1 cellular context compared by ENCODE assay signal in the genomic region with DNA sequence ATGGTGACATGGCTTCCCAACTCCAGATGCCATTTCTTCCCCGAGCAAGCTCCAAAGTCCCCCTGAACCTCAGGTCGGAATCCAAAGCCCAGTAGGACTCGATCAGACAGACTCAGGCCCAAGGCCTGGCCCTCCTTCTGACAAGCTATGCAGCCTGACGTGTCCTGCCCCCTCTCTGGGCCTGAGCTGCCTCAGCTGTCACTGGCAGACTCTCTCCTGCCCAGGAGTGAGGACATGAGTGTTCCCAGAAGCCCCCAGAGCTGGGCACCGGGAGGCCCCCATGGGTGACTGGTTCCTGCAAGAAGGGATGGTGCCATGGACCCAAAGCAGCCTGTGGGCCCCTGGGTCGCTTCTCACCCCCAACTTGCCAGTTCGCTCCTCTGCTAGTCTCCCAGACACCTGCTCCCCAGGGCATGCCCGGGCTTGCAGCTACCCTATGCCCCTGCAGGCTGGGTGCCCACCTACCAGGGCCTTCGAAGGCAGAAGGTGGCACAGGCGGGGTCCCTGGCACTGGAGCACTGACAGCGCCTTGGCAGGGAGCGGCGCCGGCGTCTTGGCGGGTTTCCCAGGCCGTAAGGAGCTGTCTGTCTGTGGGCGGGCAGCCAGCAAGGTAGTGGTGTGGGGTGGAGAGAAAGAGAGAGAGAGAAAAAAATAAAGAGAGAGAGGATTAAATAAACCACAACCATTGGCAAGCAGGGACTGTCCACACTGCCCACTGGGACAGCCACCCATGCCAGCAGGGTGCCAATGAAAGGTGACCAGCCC.
TF ChIP-seq lines count a peak whose summit lies in the region.

No MANE protein-coding gene starts in this region.

TF ChIP-seq in HEK293, 187 proteins besides CTCF, POLR2A, EP300 and RAD21 (continued from another document and continues in another):
- TF ChIP-seq, protein P1, sequence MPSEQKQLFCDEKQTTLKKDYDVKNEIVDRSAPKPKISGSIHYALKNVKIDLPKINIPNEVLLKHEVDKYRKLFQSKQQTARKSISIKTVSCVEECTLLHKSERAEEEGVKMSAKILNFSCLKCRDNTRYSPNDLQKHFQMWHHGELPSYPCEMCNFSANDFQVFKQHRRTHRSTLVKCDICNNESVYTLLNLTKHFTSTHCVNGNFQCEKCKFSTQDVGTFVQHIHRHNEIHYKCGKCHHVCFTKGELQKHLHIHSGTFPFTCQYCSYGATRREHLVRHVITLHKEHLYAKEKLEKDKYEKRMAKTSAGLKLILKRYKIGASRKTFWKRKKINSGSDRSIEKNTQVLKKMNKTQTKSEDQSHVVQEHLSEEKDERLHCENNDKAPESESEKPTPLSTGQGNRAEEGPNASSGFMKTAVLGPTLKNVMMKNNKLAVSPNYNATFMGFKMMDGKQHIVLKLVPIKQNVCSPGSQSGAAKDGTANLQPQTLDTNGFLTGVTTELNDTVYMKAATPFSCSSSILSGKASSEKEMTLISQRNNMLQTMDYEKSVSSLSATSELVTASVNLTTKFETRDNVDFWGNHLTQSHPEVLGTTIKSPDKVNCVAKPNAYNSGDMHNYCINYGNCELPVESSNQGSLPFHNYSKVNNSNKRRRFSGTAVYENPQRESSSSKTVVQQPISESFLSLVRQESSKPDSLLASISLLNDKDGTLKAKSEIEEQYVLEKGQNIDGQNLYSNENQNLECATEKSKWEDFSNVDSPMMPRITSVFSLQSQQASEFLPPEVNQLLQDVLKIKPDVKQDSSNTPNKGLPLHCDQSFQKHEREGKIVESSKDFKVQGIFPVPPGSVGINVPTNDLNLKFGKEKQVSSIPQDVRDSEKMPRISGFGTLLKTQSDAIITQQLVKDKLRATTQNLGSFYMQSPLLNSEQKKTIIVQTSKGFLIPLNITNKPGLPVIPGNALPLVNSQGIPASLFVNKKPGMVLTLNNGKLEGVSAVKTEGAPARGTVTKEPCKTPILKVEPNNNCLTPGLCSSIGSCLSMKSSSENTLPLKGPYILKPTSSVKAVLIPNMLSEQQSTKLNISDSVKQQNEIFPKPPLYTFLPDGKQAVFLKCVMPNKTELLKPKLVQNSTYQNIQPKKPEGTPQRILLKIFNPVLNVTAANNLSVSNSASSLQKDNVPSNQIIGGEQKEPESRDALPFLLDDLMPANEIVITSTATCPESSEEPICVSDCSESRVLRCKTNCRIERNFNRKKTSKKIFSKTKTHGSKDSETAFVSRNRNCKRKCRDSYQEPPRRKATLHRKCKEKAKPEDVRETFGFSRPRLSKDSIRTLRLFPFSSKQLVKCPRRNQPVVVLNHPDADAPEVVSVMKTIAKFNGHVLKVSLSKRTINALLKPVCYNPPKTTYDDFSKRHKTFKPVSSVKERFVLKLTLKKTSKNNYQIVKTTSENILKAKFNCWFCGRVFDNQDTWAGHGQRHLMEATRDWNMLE (tag by site-specific recombination; conservative IDR thresholded peaks at IDR 0.05; ENCODE audit: low read depth), result no peak
- TF ChIP-seq, protein P2, sequence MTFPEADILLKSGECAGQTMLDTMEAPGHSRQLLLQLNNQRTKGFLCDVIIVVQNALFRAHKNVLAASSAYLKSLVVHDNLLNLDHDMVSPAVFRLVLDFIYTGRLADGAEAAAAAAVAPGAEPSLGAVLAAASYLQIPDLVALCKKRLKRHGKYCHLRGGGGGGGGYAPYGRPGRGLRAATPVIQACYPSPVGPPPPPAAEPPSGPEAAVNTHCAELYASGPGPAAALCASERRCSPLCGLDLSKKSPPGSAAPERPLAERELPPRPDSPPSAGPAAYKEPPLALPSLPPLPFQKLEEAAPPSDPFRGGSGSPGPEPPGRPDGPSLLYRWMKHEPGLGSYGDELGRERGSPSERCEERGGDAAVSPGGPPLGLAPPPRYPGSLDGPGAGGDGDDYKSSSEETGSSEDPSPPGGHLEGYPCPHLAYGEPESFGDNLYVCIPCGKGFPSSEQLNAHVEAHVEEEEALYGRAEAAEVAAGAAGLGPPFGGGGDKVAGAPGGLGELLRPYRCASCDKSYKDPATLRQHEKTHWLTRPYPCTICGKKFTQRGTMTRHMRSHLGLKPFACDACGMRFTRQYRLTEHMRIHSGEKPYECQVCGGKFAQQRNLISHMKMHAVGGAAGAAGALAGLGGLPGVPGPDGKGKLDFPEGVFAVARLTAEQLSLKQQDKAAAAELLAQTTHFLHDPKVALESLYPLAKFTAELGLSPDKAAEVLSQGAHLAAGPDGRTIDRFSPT (tag by site-specific recombination; IDR thresholded peaks at IDR 0.05), result peak; percentile 82; the same call in 1 of the 2 replicates
- TF ChIP-seq, protein P3, sequence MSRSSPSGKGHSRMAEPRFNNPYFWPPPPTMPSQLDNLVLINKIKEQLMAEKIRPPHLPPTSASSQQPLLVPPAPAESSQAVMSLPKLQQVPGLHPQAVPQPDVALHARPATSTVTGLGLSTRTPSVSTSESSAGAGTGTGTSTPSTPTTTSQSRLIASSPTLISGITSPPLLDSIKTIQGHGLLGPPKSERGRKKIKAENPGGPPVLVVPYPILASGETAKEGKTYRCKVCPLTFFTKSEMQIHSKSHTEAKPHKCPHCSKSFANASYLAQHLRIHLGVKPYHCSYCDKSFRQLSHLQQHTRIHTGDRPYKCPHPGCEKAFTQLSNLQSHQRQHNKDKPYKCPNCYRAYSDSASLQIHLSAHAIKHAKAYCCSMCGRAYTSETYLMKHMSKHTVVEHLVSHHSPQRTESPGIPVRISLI (tag by site-specific recombination; IDR thresholded peaks at IDR 0.05), result no peak
- TF ChIP-seq, protein P4, sequence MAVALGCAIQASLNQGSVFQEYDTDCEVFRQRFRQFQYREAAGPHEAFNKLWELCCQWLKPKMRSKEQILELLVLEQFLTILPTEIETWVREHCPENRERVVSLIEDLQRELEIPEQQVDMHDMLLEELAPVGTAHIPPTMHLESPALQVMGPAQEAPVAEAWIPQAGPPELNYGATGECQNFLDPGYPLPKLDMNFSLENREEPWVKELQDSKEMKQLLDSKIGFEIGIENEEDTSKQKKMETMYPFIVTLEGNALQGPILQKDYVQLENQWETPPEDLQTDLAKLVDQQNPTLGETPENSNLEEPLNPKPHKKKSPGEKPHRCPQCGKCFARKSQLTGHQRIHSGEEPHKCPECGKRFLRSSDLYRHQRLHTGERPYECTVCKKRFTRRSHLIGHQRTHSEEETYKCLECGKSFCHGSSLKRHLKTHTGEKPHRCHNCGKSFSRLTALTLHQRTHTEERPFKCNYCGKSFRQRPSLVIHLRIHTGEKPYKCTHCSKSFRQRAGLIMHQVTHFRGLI (tag by site-specific recombination; IDR thresholded peaks at IDR 0.05), result no peak
- TF ChIP-seq ZNF335 (tag by site-specific recombination; conservative IDR thresholded peaks at IDR 0.05) (peak; percentile 56), ZNF223 (tag by site-specific recombination; IDR thresholded peaks at IDR 0.05) (peak; percentile 95), RBAK (tag by site-specific recombination; IDR thresholded peaks at IDR 0.05) (no peak), ZNF664 (tag by site-specific recombination; IDR thresholded peaks at IDR 0.05) (no peak), ZNF16 (tag by site-specific recombination; IDR thresholded peaks at IDR 0.05; ENCODE audit: low read depth) (no peak), ZIC2 (tag by site-specific recombination; IDR thresholded peaks at IDR 0.05) (peak; percentile 74; the same call in 1 of the 2 replicates), ZBTB17 (tag by site-specific recombination; IDR thresholded peaks at IDR 0.05) (peak; percentile 25; the same call in 1 of the 2 replicates), ZBTB7A (tag by site-specific recombination; IDR thresholded peaks at IDR 0.05; ENCODE audit: low read depth) (no peak), ZNF302 (tag by site-specific recombination; IDR thresholded peaks at IDR 0.05; ENCODE audit: low read depth) (no peak), ZNF596 (tag by site-specific recombination; IDR thresholded peaks at IDR 0.05) (peak; percentile 34; the same call in 1 of the 2 replicates), ZNF521 (tag by site-specific recombination; IDR thresholded peaks at IDR 0.05) (no peak), ZFHX2 (tag by site-specific recombination; conservative IDR thresholded peaks at IDR 0.05) (peak; percentile 83), ZNF426 (tag by site-specific recombination; IDR thresholded peaks at IDR 0.05) (no peak), ZNF701 (tag by site-specific recombination; IDR thresholded peaks at IDR 0.05) (no peak), EGR2 (tag by site-specific recombination; IDR thresholded peaks at IDR 0.05; ENCODE audit: low read depth) (0 out of 2 replicates have a peak, but pooled peaks have one; percentile 59), ZNF266 (tag by site-specific recombination; IDR thresholded peaks at IDR 0.05; ENCODE audit: low read depth) (no peak), GLIS2 (tag by site-specific recombination; IDR thresholded peaks at IDR 0.05) (peak; percentile 34; the same call in 1 of the 2 replicates), SETDB1 (IDR thresholded peaks at IDR 0.05; ENCODE audit: insufficient read length, low read length) (no peak)
- TF ChIP-seq, protein P5, sequence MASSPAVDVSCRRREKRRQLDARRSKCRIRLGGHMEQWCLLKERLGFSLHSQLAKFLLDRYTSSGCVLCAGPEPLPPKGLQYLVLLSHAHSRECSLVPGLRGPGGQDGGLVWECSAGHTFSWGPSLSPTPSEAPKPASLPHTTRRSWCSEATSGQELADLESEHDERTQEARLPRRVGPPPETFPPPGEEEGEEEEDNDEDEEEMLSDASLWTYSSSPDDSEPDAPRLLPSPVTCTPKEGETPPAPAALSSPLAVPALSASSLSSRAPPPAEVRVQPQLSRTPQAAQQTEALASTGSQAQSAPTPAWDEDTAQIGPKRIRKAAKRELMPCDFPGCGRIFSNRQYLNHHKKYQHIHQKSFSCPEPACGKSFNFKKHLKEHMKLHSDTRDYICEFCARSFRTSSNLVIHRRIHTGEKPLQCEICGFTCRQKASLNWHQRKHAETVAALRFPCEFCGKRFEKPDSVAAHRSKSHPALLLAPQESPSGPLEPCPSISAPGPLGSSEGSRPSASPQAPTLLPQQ (tag by site-specific recombination; IDR thresholded peaks at IDR 0.05), result peak; percentile 52; the same call in 1 of the 2 replicates
- TF ChIP-seq, protein P6, sequence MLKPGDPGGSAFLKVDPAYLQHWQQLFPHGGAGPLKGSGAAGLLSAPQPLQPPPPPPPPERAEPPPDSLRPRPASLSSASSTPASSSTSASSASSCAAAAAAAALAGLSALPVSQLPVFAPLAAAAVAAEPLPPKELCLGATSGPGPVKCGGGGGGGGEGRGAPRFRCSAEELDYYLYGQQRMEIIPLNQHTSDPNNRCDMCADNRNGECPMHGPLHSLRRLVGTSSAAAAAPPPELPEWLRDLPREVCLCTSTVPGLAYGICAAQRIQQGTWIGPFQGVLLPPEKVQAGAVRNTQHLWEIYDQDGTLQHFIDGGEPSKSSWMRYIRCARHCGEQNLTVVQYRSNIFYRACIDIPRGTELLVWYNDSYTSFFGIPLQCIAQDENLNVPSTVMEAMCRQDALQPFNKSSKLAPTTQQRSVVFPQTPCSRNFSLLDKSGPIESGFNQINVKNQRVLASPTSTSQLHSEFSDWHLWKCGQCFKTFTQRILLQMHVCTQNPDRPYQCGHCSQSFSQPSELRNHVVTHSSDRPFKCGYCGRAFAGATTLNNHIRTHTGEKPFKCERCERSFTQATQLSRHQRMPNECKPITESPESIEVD (tag by site-specific recombination; IDR thresholded peaks at IDR 0.05), result no peak
- TF ChIP-seq, protein P7, sequence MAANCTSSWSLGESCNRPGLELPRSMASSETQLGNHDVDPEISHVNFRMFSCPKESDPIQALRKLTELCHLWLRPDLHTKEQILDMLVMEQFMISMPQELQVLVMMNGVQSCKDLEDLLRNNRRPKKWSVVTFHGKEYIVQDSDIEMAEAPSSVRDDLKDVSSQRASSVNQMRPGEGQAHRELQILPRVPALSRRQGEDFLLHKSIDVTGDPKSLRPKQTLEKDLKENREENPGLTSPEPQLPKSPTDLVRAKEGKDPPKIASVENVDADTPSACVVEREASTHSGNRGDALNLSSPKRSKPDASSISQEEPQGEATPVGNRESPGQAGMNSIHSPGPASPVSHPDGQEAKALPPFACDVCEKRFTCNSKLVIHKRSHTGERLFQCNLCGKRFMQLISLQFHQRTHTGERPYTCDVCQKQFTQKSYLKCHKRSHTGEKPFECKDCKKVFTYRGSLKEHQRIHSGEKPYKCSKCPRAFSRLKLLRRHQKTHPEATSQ (tag by site-specific recombination; IDR thresholded peaks at IDR 0.05), result no peak
- TF ChIP-seq, protein P8, sequence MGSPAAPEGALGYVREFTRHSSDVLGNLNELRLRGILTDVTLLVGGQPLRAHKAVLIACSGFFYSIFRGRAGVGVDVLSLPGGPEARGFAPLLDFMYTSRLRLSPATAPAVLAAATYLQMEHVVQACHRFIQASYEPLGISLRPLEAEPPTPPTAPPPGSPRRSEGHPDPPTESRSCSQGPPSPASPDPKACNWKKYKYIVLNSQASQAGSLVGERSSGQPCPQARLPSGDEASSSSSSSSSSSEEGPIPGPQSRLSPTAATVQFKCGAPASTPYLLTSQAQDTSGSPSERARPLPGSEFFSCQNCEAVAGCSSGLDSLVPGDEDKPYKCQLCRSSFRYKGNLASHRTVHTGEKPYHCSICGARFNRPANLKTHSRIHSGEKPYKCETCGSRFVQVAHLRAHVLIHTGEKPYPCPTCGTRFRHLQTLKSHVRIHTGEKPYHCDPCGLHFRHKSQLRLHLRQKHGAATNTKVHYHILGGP (tag by site-specific recombination; IDR thresholded peaks at IDR 0.05), result no peak
- TF ChIP-seq, protein P9, sequence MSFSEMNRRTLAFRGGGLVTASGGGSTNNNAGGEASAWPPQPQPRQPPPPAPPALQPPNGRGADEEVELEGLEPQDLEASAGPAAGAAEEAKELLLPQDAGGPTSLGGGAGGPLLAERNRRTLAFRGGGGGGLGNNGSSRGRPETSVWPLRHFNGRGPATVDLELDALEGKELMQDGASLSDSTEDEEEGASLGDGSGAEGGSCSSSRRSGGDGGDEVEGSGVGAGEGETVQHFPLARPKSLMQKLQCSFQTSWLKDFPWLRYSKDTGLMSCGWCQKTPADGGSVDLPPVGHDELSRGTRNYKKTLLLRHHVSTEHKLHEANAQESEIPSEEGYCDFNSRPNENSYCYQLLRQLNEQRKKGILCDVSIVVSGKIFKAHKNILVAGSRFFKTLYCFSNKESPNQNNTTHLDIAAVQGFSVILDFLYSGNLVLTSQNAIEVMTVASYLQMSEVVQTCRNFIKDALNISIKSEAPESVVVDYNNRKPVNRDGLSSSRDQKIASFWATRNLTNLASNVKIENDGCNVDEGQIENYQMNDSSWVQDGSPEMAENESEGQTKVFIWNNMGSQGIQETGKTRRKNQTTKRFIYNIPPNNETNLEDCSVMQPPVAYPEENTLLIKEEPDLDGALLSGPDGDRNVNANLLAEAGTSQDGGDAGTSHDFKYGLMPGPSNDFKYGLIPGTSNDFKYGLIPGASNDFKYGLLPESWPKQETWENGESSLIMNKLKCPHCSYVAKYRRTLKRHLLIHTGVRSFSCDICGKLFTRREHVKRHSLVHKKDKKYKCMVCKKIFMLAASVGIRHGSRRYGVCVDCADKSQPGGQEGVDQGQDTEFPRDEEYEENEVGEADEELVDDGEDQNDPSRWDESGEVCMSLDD (tag by site-specific recombination; IDR thresholded peaks at IDR 0.05), result no peak
